ENCODE assay signal across 8 cellular contexts in the genomic region with DNA sequence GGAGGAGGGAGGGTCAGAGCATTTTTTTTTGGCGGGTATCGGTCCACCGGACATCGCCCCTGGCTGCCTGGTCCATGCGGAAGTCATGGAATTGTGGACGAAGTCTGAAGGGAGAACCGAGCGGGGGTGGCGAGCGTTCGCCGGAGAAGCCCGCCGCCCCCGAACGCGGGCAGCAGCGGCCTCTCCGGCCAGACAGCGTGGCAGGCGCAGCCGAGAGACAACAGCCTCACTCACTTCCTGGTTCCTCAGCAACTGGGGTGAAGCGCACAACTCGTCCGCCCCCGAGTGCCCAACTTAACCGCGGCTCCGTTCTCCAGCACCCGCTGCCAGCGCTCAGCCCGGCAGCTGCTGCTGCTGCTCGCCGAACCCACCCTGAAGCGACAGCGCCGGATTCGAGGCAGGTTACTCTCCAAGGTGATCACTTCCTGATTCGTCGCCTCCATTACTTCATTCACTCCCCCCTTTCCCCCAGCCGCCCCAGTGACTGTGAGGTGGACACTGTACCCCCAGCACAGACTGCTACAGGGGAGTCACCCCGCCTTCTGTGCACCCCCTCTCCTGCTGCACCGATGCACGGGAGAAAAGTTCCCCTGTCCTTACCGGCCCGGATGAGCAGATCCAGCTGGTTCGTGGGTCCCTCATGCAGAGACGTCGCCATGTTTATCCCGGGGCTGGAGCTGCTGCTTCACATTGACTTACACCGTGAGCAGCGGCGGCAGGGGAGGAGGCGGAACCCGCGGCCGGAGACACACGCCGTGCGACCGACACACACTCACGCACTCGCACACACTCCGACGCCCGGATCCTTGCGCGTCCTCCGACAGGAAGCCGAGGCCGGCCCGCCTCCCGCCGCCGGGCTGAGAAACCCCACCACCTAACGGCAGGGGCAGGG.
DNase-seq lines count a peak whose midpoint lies in the region; ATAC-seq and TF ChIP-seq lines count a peak whose summit lies in the region.

No MANE protein-coding gene starts in this region.

- peak overlapping the region; percentile 95 for H4K91ac ChIP-seq in IMR-90 (ENCODE audit: insufficient read depth, low read depth, low read length)

- H3K9me3 ChIP-seq in IMR-90 (ENCODE audit: control insufficient read depth, insufficient read depth, low read length): no peaks in the 10 kb centered on the region
- no peaks in the 10 kb centered on the region for H3K9me3 ChIP-seq in Peyer's patch

- H3K27me3 ChIP-seq in IMR-90 (ENCODE audit: control insufficient read depth, insufficient read depth, low read length) (no peaks in the 10 kb centered on the region), Peyer's patch (no peaks in the 10 kb centered on the region)

- peaks cover 28% of the 10 kb centered on the region for H3K4me1 Mint-ChIP-seq in activated T-helper 1 cell treated with anti-CD3 and anti-CD28 coated beads, Interleukin-12 subunit alpha, Interleukin-12 subunit beta, Interleukin-2, Interleukin-4 antibody, amounts not matched to agents 30 ng/mL and 10 ng/mL and 1 ng/mL, durations not matched to agents 14 hours and 24 hours and 36 hours (ENCODE audit: low read depth)
- H3K4me1 Mint-ChIP-seq in natural killer cell treated with Interleukin-12 subunit alpha and Interleukin-12 subunit beta and Interleukin-15 and Interleukin-18, amount 100 ng/mL, for 72 hours (ENCODE audit: low read depth in 2 of 2): peaks cover 19 to 34% of the 10 kb centered on the region in 2 donors

- no TSS peak for BruUV-seq in IMR-90 (replicated peaks; lab: Mats Ljungman, UMichigan)

- peaks cover 2 to 20% of the 10 kb centered on the region in 2 experiments; a peak in 2 of 4 replicates for H3K79me1 ChIP-seq in IMR-90 (ENCODE audit: low read depth in 1 of 2, low read length in 2 of 2)

- H3K4ac ChIP-seq in IMR-90 (ENCODE audit: low read depth, low read length): peak overlapping the region; percentile 78

- H3K4me2 ChIP-seq in IMR-90 (ENCODE audit: low read depth, low read length): peak overlapping the region; percentile 83

- H3K18ac ChIP-seq in IMR-90 (ENCODE audit: low read depth, low read length): peak overlapping the region; percentile 90

- H3K23ac ChIP-seq in IMR-90 (ENCODE audit: low read depth, low read length): peak overlapping the region; percentile 98

- H2BK20ac ChIP-seq in IMR-90 (ENCODE audit: low read depth, low read length): 0 out of 2 replicates have a peak overlapping the region, but pooled peaks have one; percentile 34

- peak overlapping the region; percentile 98 for H3K27ac Mint-ChIP-seq in activated T-helper 1 cell treated with anti-CD3 and anti-CD28 coated beads, Interleukin-12 subunit alpha, Interleukin-12 subunit beta, Interleukin-2, Interleukin-4 antibody, amounts not matched to agents 30 ng/mL and 10 ng/mL and 1 ng/mL, durations not matched to agents 14 hours and 24 hours and 36 hours
- H3K27ac Mint-ChIP-seq in natural killer cell treated with Interleukin-12 subunit alpha and Interleukin-12 subunit beta and Interleukin-15 and Interleukin-18, amount 100 ng/mL, for 72 hours: peak overlapping the region; percentile 84 to 85

- H3K9me1 ChIP-seq in IMR-90 (ENCODE audit: insufficient read depth, low read length): no peaks in the 10 kb centered on the region

- H2BK5ac ChIP-seq in IMR-90 (ENCODE audit: low read depth, low read length, poor library complexity, severe bottlenecking): peak overlapping the region; percentile 96

- TF ChIP-seq CTCF in IMR-90 (conservative IDR thresholded peaks at IDR 0.05; ENCODE audit: low read depth, low read length): peak; percentile 30; the same call in 1 of the 2 replicates
- TF ChIP-seq CTCF in Peyer's patch (IDR thresholded peaks at IDR 0.05): peak in 4 of 6 experiments; percentile 41 to 47 (median 44)

- 0% methylated on average over 21 of the region's 76 CpGs; no CpG with 5 or more reads in 1 of the 2 experiments for WGBS in IMR-90 (ENCODE audit: extremely low coverage in 2 of 2, insufficient read length in 1 of 2), 2 experiments

- TF ChIP-seq POLR2A in IMR-90 (IDR thresholded peaks at IDR 0.05; ENCODE audit: low read depth, low read length): 0 out of 2 replicates have a peak, but pooled peaks have one; percentile 10
- TF ChIP-seq POLR2A in Peyer's patch (IDR thresholded peaks at IDR 0.05): peak; percentile 60 to 61

- H2BK15ac ChIP-seq in IMR-90 (ENCODE audit: low read depth, low read length): peak overlapping the region; percentile 73; the same call in 2 of the 3 replicates

- CTCF ChIA-PET in IMR-90 (lab: Yijun Ruan, JAX): interaction anchor here (0.6 kb wide), 1 partner anchor 173 kb away, joined by 3 read pairs; no protein-coding TSS in a partner anchor

- H3K14ac ChIP-seq in IMR-90 (replicated peaks; ENCODE audit: low read depth, low read length): peak overlapping the region; percentile 97

- H3K9ac ChIP-seq in IMR-90 (ENCODE audit: low read depth, low read length): peak overlapping the region; percentile 93

- no peak for TF ChIP-seq RAD21 in IMR-90 (IDR thresholded peaks at IDR 0.05; ENCODE audit: low read length)

- H4K8ac ChIP-seq in IMR-90 (ENCODE audit: low read depth in 2 of 2, low read length in 2 of 2): peak overlapping the region; percentile 84 to 97

- in situ Hi-C loops in IMR-90 (cut with MboI; ENCODE audit: low sequenced_read_pairs): no loop called here

- H3K36me3 ChIP-seq in IMR-90 (ENCODE audit: control insufficient read depth, insufficient read depth, low read length) (no peaks in the 10 kb centered on the region), Peyer's patch (no peaks in the 10 kb centered on the region)

- intact Hi-C loops in IMR-90 (cut with micrococcal nuclease): loop anchor here (2.0 to 5.0 kb wide), 2 partner anchors 53 to 219 kb away; a partner anchor contains a TSS
- intact Hi-C loops in activated T-helper 1 cell treated with anti-CD3 and anti-CD28 coated beads, Interleukin-12 subunit alpha, Interleukin-12 subunit beta, Interleukin-2, Interleukin-4 antibody, amounts not matched to agents 30 ng/mL and 10 ng/mL and 1 ng/mL, durations not matched to agents 14 hours and 24 hours and 36 hours (cut with micrococcal nuclease): loop anchor here (1.0 to 5.0 kb wide), 14 partner anchors 15 to 1439 kb away; a partner anchor contains a TSS

- H4K5ac ChIP-seq in IMR-90 (ENCODE audit: low read depth, low read length): peak overlapping the region; percentile 91

- H3K56ac ChIP-seq in IMR-90 (ENCODE audit: extremely low read depth, insufficient read depth, low read length): peak overlapping the region; percentile 96

- H3K9me3 Mint-ChIP-seq in activated T-helper 1 cell treated with anti-CD3 and anti-CD28 coated beads, Interleukin-12 subunit alpha, Interleukin-12 subunit beta, Interleukin-2, Interleukin-4 antibody, amounts not matched to agents 30 ng/mL and 10 ng/mL and 1 ng/mL, durations not matched to agents 14 hours and 24 hours and 36 hours: no peaks in the 10 kb centered on the region
- H3K9me3 Mint-ChIP-seq in natural killer cell treated with Interleukin-12 subunit alpha and Interleukin-12 subunit beta and Interleukin-15 and Interleukin-18, amount 100 ng/mL, for 72 hours: no peaks in the 10 kb centered on the region

- no peaks in the 10 kb centered on the region for H3K27me3 Mint-ChIP-seq in activated T-helper 1 cell treated with anti-CD3 and anti-CD28 coated beads, Interleukin-12 subunit alpha, Interleukin-12 subunit beta, Interleukin-2, Interleukin-4 antibody, amounts not matched to agents 30 ng/mL and 10 ng/mL and 1 ng/mL, durations not matched to agents 14 hours and 24 hours and 36 hours (ENCODE audit: insufficient read depth)
- no peaks in the 10 kb centered on the region for H3K27me3 Mint-ChIP-seq in natural killer cell treated with Interleukin-12 subunit alpha and Interleukin-12 subunit beta and Interleukin-15 and Interleukin-18, amount 100 ng/mL, for 72 hours

- H2AFZ ChIP-seq in IMR-90 (replicated peaks; ENCODE audit: low read length, poor library complexity): peak overlapping the region; percentile 95

- dilution Hi-C loops in IMR-90 (cut with HindIII; ENCODE audit: low sequenced_read_pairs, unreplicated experiment): no loop called here

- peaks cover 14% of the 10 kb centered on the region; the same call in 1 of the 2 replicates for H4K20me1 ChIP-seq in IMR-90 (ENCODE audit: insufficient read depth, low read length)

- peak overlapping the region; percentile 99 for H2AK9ac ChIP-seq in IMR-90 (replicated peaks; ENCODE audit: low read depth, low read length, poor library complexity)

- peaks cover 10% of the 10 kb centered on the region for H3K36me3 Mint-ChIP-seq in activated T-helper 1 cell treated with anti-CD3 and anti-CD28 coated beads, Interleukin-12 subunit alpha, Interleukin-12 subunit beta, Interleukin-2, Interleukin-4 antibody, amounts not matched to agents 30 ng/mL and 10 ng/mL and 1 ng/mL, durations not matched to agents 14 hours and 24 hours and 36 hours (ENCODE audit: low read depth)
- no peaks in the 10 kb centered on the region for H3K36me3 Mint-ChIP-seq in natural killer cell treated with Interleukin-12 subunit alpha and Interleukin-12 subunit beta and Interleukin-15 and Interleukin-18, amount 100 ng/mL, for 72 hours

- H2BK120ac ChIP-seq in IMR-90 (ENCODE audit: low read depth, low read length): peak overlapping the region; percentile 81

- no peaks in the 10 kb centered on the region for H3K4me1 ChIP-seq in IMR-90 (ENCODE audit: control insufficient read depth, insufficient read depth, low read length)
- peaks cover 0 to 14% (median 5%) of the 10 kb centered on the region in 4 donors for H3K4me1 ChIP-seq in Peyer's patch

- peak overlapping the region; percentile 99 for H3K4me3 ChIP-seq in IMR-90 (ENCODE audit: insufficient read depth, low read depth, low read length)
- H3K4me3 ChIP-seq in Peyer's patch: peak overlapping the region; percentile 78 to 87 (median 80)

- peak; percentile 64 for ATAC-seq in GM21528 (IDR thresholded peaks at IDR 0.05; ENCODE audit: low FRiP score, unreplicated experiment)
- ATAC-seq in IMR-90 (ENCODE audit: low read depth): peak; percentile 72
- ATAC-seq in natural killer cell treated with Interleukin-12 subunit alpha and Interleukin-12 subunit beta and Interleukin-15 and Interleukin-18, amount 100 ng/mL, for 72 hours: peak; percentile 80 to 81

- POLR2A ChIA-PET in IMR-90 (lab: Charles Lee; ENCODE audit: unreplicated experiment): no interaction called here

- H2AK5ac ChIP-seq in IMR-90 (ENCODE audit: low read depth, low read length): peak overlapping the region; percentile 94

- DNase-seq in DMS79 (lab: John Stamatoyannopoulos, UW) (peak; percentile 66), IMR-90 (peak; percentile 90), Peyer's patch (peak; percentile 85 to 95 (median 93)), fibroblast of peridontal ligament (ENCODE audit: extremely low read depth) (peak; percentile 85)
- peak; percentile 78 for DNase-seq in activated T-helper 1 cell treated with anti-CD3 and anti-CD28 coated beads, Interleukin-12 subunit alpha, Interleukin-12 subunit beta, Interleukin-2, Interleukin-4 antibody, amounts not matched to agents 30 ng/mL and 10 ng/mL and 1 ng/mL, durations not matched to agents 14 hours and 24 hours and 36 hours (ENCODE audit: low spot score)
- DNase-seq in natural killer cell treated with Interleukin-12 subunit alpha and Interleukin-12 subunit beta and Interleukin-15 and Interleukin-18, amount 100 ng/mL, for 72 hours (ENCODE audit: low spot score): peak; percentile 90
- DNase-seq in stimulated activated naive CD4-positive, alpha-beta T cell treated with Interleukin-2 at 50 U/mL for 16 hours (lab: John Stamatoyannopoulos, UW): peak; percentile 81

- H3K4me3 Mint-ChIP-seq in activated T-helper 1 cell treated with anti-CD3 and anti-CD28 coated beads, Interleukin-12 subunit alpha, Interleukin-12 subunit beta, Interleukin-2, Interleukin-4 antibody, amounts not matched to agents 30 ng/mL and 10 ng/mL and 1 ng/mL, durations not matched to agents 14 hours and 24 hours and 36 hours: peak overlapping the region; percentile 86
- peak overlapping the region; percentile 89 for H3K4me3 Mint-ChIP-seq in natural killer cell treated with Interleukin-12 subunit alpha and Interleukin-12 subunit beta and Interleukin-15 and Interleukin-18, amount 100 ng/mL, for 72 hours

- H3K27ac ChIP-seq in IMR-90 (ENCODE audit: insufficient read depth, low read length) (peak overlapping the region; percentile 94), Peyer's patch (peak overlapping the region; percentile 95 to 98 (median 96))

Comparison
In these comparisons a context has a peak if more than half of its experiments do, and no peak if none do; other contexts are left out.
1. Peak in every context shown above with its lines: DNase-seq, ATAC-seq, H3K4me3 ChIP-seq and H3K27ac ChIP-seq.